ENCODE assay signal across 8 cellular contexts in genomic region chr19:6065685-6066365, GRCh38. TPM values are rescaled to one million over a fixed set of nuclear protein-coding genes. Genes with fewer than 3 reads are reported as not detected.
DNase-seq lines count a peak whose midpoint lies in the region; ATAC-seq lines count a peak whose summit lies in the region.

No MANE protein-coding gene starts in this region.

- intact Hi-C loops in right cardiac atrium (cut with DNase I) = loop anchor here in 1 of 4 donors (5.0 kb wide), 1 partner anchor 41 kb away; no protein-coding TSS in a partner anchor

- peak overlapping the region; percentile 88 for H3K27ac Mint-ChIP-seq in activated T-helper 17 cell treated with anti-CD3 and anti-CD28 coated beads, Interleukin-2, amount 50 U/mL, for 72 hours

- H3K4me3 Mint-ChIP-seq in activated T-helper 17 cell treated with anti-CD3 and anti-CD28 coated beads, Interleukin-2, amount 50 U/mL, for 72 hours = peak overlapping the region; percentile 63

- H3K4me1 ChIP-seq in right cardiac atrium (ENCODE audit: control insufficient read depth, insufficient read depth, low read length) = peaks cover 38% of the 10 kb centered on the region

- H3K9me3 ChIP-seq in right cardiac atrium (ENCODE audit: control insufficient read depth, low read length) (no peaks in the 10 kb centered on the region), MG63 (no peaks in the 10 kb centered on the region)

- H3K4me3 ChIP-seq in H7 (ENCODE audit: insufficient read depth, low read depth, low read length) = no peak overlapping the region
- peak overlapping the region; percentile 8 for H3K4me3 ChIP-seq in right cardiac atrium (ENCODE audit: low read length)
- H3K4me3 ChIP-seq in MG63 = no peak overlapping the region

- WGBS in right cardiac atrium = 17% methylated on average over 16 of the region's 16 CpGs

- H3K27ac ChIP-seq in right cardiac atrium (ENCODE audit: low read length) = peak overlapping the region; percentile 88

- peak; percentile 73 for DNase-seq in H7
- DNase-seq in NOMO-1 treated with dmso at 0.1 percent for 144 hours (lab: John Stamatoyannopoulos, UW; ENCODE audit: unreplicated experiment) = peak; percentile 86
- DNase-seq in right cardiac atrium = peak in 2 of 3 donors; percentile 47 to 77
- DNase-seq in stimulated activated CD4-positive, alpha-beta T cell treated with anti-CD3 and anti-CD28 coated beads, Interleukin-15, amount 100 ng/mL, for 1 hour (ENCODE audit: low read depth in 1 of 2, low spot score in 1 of 2) = peak; percentile 16 to 23
- DNase-seq in NCI-H1048 (lab: John Stamatoyannopoulos, UW) = no peak
- DNase-seq in MG63 = no peak

- peaks cover 2% of the 10 kb centered on the region; the same call in 1 of the 2 replicates for H3K27me3 ChIP-seq in H7 (ENCODE audit: control insufficient read depth, insufficient read depth, low read length)
- no peaks in the 10 kb centered on the region for H3K27me3 ChIP-seq in right cardiac atrium (ENCODE audit: control insufficient read depth, insufficient read depth)
- H3K27me3 ChIP-seq in MG63 = no peaks in the 10 kb centered on the region

- no peaks in the 10 kb centered on the region for H3K27me3 Mint-ChIP-seq in activated T-helper 17 cell treated with anti-CD3 and anti-CD28 coated beads, Interleukin-2, amount 50 U/mL, for 72 hours

- H3K9me3 Mint-ChIP-seq in activated T-helper 17 cell treated with anti-CD3 and anti-CD28 coated beads, Interleukin-2, amount 50 U/mL, for 72 hours = peaks cover 5% of the 10 kb centered on the region

- peak; percentile 58 for ATAC-seq in activated T-helper 17 cell treated with anti-CD3 and anti-CD28 coated beads, Interleukin-2, amount 50 U/mL, for 72 hours (replicated peaks)
- ATAC-seq in right cardiac atrium (peak; percentile 52 to 60), GM18519 (IDR thresholded peaks at IDR 0.05; ENCODE audit: low FRiP score, unreplicated experiment) (no peak)

- H3K36me3 Mint-ChIP-seq in activated T-helper 17 cell treated with anti-CD3 and anti-CD28 coated beads, Interleukin-2, amount 50 U/mL, for 72 hours (ENCODE audit: low read depth) = peaks cover 6% of the 10 kb centered on the region

- H3K36me3 ChIP-seq in H7 (replicated peaks; ENCODE audit: control insufficient read depth, insufficient read depth, low read length) (no peaks in the 10 kb centered on the region), MG63 (no peaks in the 10 kb centered on the region; the same call in 1 of the 2 replicates)

- H3K4me1 Mint-ChIP-seq in activated T-helper 17 cell treated with anti-CD3 and anti-CD28 coated beads, Interleukin-2, amount 50 U/mL, for 72 hours = peaks cover 56% of the 10 kb centered on the region

RNA-seq across cellular contexts. Expression of gene RFX2, which starts 44.5 kb away (rescaled TPM):
- total RNA-seq in H7 (2014; rRNA removed; shearing (Covaris generic)) = 2.9 and 3.8 TPM in 2 replicates
- total RNA-seq in activated T-helper 17 cell treated with anti-CD3 and anti-CD28 coated beads, Interleukin-2, amount 50 U/mL, for 72 hours = 10 to 100 TPM in 1 of 2 donors, 1 to 10 TPM in 1; 9.7 to 20.7 TPM
- 10 to 100 TPM in 2 of 4 donors, 1 to 10 TPM in 2; 5.1 to 15.9 (median 9.6) TPM for total RNA-seq in right cardiac atrium
- 8.2 TPM for polyA plus RNA-seq in right cardiac atrium
- 3.8 and 11.8 TPM in 2 replicates for total RNA-seq in MG63 (2014; rRNA removed; shearing (Covaris generic); ENCODE audit: low replicate concordance)

Comparison
In these comparisons a context has a peak if more than half of its experiments do, and no peak if none do; other contexts are left out.
1. DNase-seq: peak in H7 (single experiment), NOMO-1 treated with dmso at 0.1 percent for 144 hours (single experiment), right cardiac atrium (2 of 3) and stimulated activated CD4-positive, alpha-beta T cell treated with anti-CD3 and anti-CD28 coated beads, Interleukin-15, amount 100 ng/mL, for 1 hour (2 of 2); none in NCI-H1048 (single experiment) and MG63 (single experiment).